20 cellular contexts compared by ENCODE assay signal in the genomic region with DNA sequence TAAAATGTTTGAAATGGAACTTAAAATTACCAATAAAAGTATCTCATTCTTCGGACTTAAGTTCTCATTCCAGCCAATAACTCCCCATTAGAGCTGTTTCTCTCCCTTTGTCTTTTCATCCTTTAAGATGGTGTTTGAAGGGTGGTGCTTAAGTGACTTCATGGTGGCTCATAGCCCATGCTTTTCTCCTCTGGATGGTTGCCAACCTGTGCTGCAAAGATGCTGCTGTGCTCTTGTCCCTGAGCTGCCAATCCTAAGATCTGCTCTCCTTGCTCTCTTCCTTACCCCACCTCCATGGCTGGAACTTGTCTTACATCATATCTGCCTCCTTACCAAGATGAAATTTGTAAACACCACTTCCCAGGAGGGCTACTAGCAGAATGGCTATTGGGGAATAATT. TPM values are rescaled to one million over a fixed set of nuclear protein-coding genes. Genes with fewer than 3 reads are reported as not detected.
DNase-seq lines count a peak whose midpoint lies in the region; ATAC-seq and TF ChIP-seq lines count a peak whose summit lies in the region.
"Had no signal": no experiment of that assay in that cellular context is flagged by ENCODE, and none has a peak within 500 bp of the region (broad histone marks: within the 10 kb centered on the region; RNA-seq: fewer than 3 reads in every experiment).

No MANE protein-coding gene starts in this region.

- H3K27me3 ChIP-seq in adipocyte (replicated peaks; ENCODE audit: control insufficient read depth, insufficient read depth, low read length) (no peaks in the 10 kb centered on the region), hepatocyte (no peaks in the 10 kb centered on the region)
- H3K27me3 ChIP-seq: sigmoid colon, tibial nerve had no signal

- peaks cover 8 to 20% (median 17%) of the 10 kb centered on the region in 3 donors for H3K4me1 Mint-ChIP-seq in T-cell

- H3K79me2 ChIP-seq in hepatocyte = no peaks in the 10 kb centered on the region

- H3K4me1 ChIP-seq in adipocyte (ENCODE audit: control insufficient read depth, insufficient read depth, low read length) (peaks cover 52% of the 10 kb centered on the region), hepatocyte (ENCODE audit: insufficient read depth) (peaks cover 7% of the 10 kb centered on the region)

- H3K9ac ChIP-seq in adipocyte (ENCODE audit: low read length) = peak overlapping the region; percentile 5

- DNase-seq in Daoy (ENCODE audit: low read depth) = peak; percentile 22
- peak; percentile 20 for DNase-seq in HS-5 (ENCODE audit: low read depth)
- peak; percentile 43 for DNase-seq in adipocyte (ENCODE audit: low read depth)
- DNase-seq in hepatocyte (ENCODE audit: low spot score) = peak; percentile 30
- DNase-seq in T-cell = no peak
- DNase-seq in NCI-H524 treated with DMSO at 0.1 percent for 48 hours (lab: John Stamatoyannopoulos, UW) = no peak
- no peak for DNase-seq in activated CD4-positive, CD25-positive, alpha-beta regulatory T cell (lab: John Stamatoyannopoulos, UW)
- DNase-seq: activated CD4-positive, alpha-beta T cell treated with anti-CD3 and anti-CD28 coated beads for 36 hours; activated T-cell treated with anti-CD3 and anti-CD28 coated beads for 4 hours; C1 segment of cervical spinal cord; GDM1; natural killer cell; NCI-H345; OCI-M1; sigmoid colon; stimulated activated CD4-positive, alpha-beta T cell treated with anti-CD3 and anti-CD28 coated beads, Interleukin-4, amount 100 ng/mL, for 24 hours; T-helper 1 cell had no signal

- 74% methylated on average over 1 of the region's 1 CpG for WGBS in hepatocyte (ENCODE audit: low lambda C conversion rate, missing lambda C conversion rate)

- no peaks in the 10 kb centered on the region for H3K9me3 Mint-ChIP-seq in T-cell
- H3K9me3 Mint-ChIP-seq: natural killer cell had no signal

- H3K9me3 ChIP-seq in adipocyte (ENCODE audit: control insufficient read depth, low read length) (no peaks in the 10 kb centered on the region), hepatocyte (ENCODE audit: low read depth) (no peaks in the 10 kb centered on the region)
- H3K9me3 ChIP-seq: sigmoid colon, tibial nerve had no signal

- no peak overlapping the region for H3K27ac Mint-ChIP-seq in T-cell
- H3K27ac Mint-ChIP-seq: activated CD4-positive, alpha-beta T cell treated with anti-CD3 and anti-CD28 coated beads for 36 hours; natural killer cell had no signal

- H3K4me2 ChIP-seq in hepatocyte = no peak overlapping the region

- no peak overlapping the region for H3K27ac ChIP-seq in hepatocyte
- H3K27ac ChIP-seq: tibial nerve had no signal

- no peaks in the 10 kb centered on the region for H3K36me3 Mint-ChIP-seq in T-cell
- H3K36me3 Mint-ChIP-seq: natural killer cell had no signal

- H2AFZ ChIP-seq in hepatocyte = no peak overlapping the region

- H3K4me3 ChIP-seq in adipocyte (ENCODE audit: low read length) = peak overlapping the region; percentile 27
- no peak overlapping the region for H3K4me3 ChIP-seq in hepatocyte
- H3K4me3 ChIP-seq: sigmoid colon, tibial nerve had no signal

- no peaks in the 10 kb centered on the region for H4K20me1 ChIP-seq in hepatocyte (ENCODE audit: insufficient read depth, poor library complexity, severe bottlenecking)

- no peaks in the 10 kb centered on the region for H3K9me2 ChIP-seq in hepatocyte (replicated peaks; ENCODE audit: insufficient read depth)

- H3K36me3 ChIP-seq in adipocyte (ENCODE audit: control insufficient read depth, insufficient read depth, low read length, severe bottlenecking) = no peaks in the 10 kb centered on the region
- no peaks in the 10 kb centered on the region for H3K36me3 ChIP-seq in hepatocyte (replicated peaks; ENCODE audit: insufficient read depth, low read depth)
- H3K36me3 ChIP-seq: sigmoid colon, tibial nerve had no signal

- TF ChIP-seq CTCF in hepatocyte (IDR thresholded peaks at IDR 0.05; ENCODE audit: poor library complexity) = no peak

- ATAC-seq in T-cell (replicated peaks in 1 of 4) = no peak
- ATAC-seq in HG03432 (IDR thresholded peaks at IDR 0.05; ENCODE audit: unreplicated experiment) = no peak
- ATAC-seq: activated CD4-positive, alpha-beta T cell treated with anti-CD3 and anti-CD28 coated beads for 36 hours; activated naive CD4-positive, alpha-beta T cell treated with anti-CD3 and anti-CD28 coated beads, Interleukin-2, amount 50 U/mL, for 72 hours; natural killer cell had no signal

- H3K4me3 Mint-ChIP-seq in T-cell = no peak overlapping the region
- H3K4me3 Mint-ChIP-seq: activated CD4-positive, alpha-beta T cell treated with anti-CD3 and anti-CD28 coated beads for 36 hours; natural killer cell had no signal

- H3K27me3 Mint-ChIP-seq in T-cell = no peaks in the 10 kb centered on the region
- H3K27me3 Mint-ChIP-seq: activated CD4-positive, alpha-beta T cell treated with anti-CD3 and anti-CD28 coated beads for 36 hours had no signal

- POLR2A ChIA-PET in T-cell (lab: Charles Lee) = no interaction called here

- CTCF ChIA-PET in T-cell (lab: Charles Lee) = no interaction called here

RNA-seq across cellular contexts. Expression of a gene that starts 31.6 kb away (rescaled TPM):
- 9.8 and 14.8 TPM in 2 replicates for total RNA-seq in Daoy (2014; rRNA removed; shearing (Covaris generic))
- total RNA-seq in hepatocyte (159 and 181 TPM in 2 replicates), T-cell (100 to 1,000 TPM; 421 to 792 (median 481) TPM)
- 226 and 234 TPM in 2 replicates for polyA plus RNA-seq in hepatocyte

Comparison
In these comparisons a context has a peak if more than half of its experiments do, and no peak if none do; other contexts are left out.
1. DNase-seq: peak in Daoy (single experiment), HS-5 (single experiment), adipocyte (single experiment) and hepatocyte (single experiment); none in T-cell (0 of 34), NCI-H524 treated with DMSO at 0.1 percent for 48 hours (single experiment) and activated CD4-positive, CD25-positive, alpha-beta regulatory T cell (0 of 4).
2. RNA of a gene that starts 31.6 kb away (total RNA-seq): 421 to 792 TPM in T-cell and 159 to 181 TPM in hepatocyte; 9.8 to 14.8 TPM in Daoy; every median in the first group is over 10 times any median in the second.